Comparison of ENCODE assay signal across 34 cellular contexts in the genomic region with DNA sequence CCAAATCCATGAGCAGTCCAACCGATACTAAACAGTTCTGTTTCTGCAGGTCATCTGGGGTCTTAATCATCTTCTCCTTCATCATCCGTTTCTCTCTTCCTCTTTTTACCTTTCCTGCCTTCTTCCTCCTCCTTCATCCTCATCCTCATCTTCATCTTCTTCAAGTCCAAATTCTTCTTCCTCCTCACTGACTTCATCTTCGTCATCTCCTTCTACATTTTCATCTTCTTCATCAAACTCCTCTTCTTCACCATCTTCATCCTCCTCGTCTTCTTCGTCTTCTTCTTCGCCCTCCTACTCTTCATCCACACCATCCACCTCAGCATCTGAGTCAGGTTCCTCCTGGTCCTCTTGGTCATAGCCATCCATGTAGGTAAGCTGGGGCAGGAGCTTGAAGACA. TPM values are rescaled to one million over a fixed set of nuclear protein-coding genes. Genes with fewer than 3 reads are reported as not detected.
"Had no signal": no experiment of that assay in that cellular context is flagged by ENCODE, and none has a peak within 500 bp of the region (broad histone marks: within the 10 kb centered on the region; RNA-seq: fewer than 3 reads in every experiment).

No MANE protein-coding gene starts in this region.

- H3K9me3 Mint-ChIP-seq: naive thymus-derived CD4-positive, alpha-beta T cell; natural killer cell; nephron; neural progenitor cell; stimulated activated memory B cell treated with anti-CD40 and anti-IgM and Interleukin-4, amounts not matched to agents 10 μg/mL and 1 μg/mL and 100 μg/mL, for 72 hours; type B pancreatic cell had no signal

- H2AFZ ChIP-seq: neural progenitor cell, parathyroid adenoma had no signal

- H3K4me3 ChIP-seq: neural progenitor cell, ovary, psoas muscle, right lobe of liver, skin epidermis, smooth muscle cell, spleen, suprapubic skin, testis, tibial artery, transverse colon, upper lobe of right lung, uterus had no signal

- H3K9me3 ChIP-seq: ovary, psoas muscle, right lobe of liver, spleen, suprapubic skin, testis, tibial artery, transverse colon, upper lobe of right lung, uterus had no signal

- H3K4me1 Mint-ChIP-seq: naive thymus-derived CD4-positive, alpha-beta T cell; natural killer cell; nephron; neural progenitor cell; stimulated activated memory B cell treated with anti-CD40 and anti-IgM and Interleukin-4, amounts not matched to agents 10 μg/mL and 1 μg/mL and 100 μg/mL, for 72 hours had no signal

- H3K36me3 ChIP-seq: neural progenitor cell, ovary, right lobe of liver, spleen, suprapubic skin, tibial artery, transverse colon, upper lobe of right lung, uterus had no signal

- H3K4me3 Mint-ChIP-seq: naive thymus-derived CD4-positive, alpha-beta T cell; natural killer cell; nephron; neural progenitor cell; stimulated activated memory B cell treated with anti-CD40 and anti-IgM and Interleukin-4, amounts not matched to agents 10 μg/mL and 1 μg/mL and 100 μg/mL, for 72 hours; type B pancreatic cell had no signal

- ATAC-seq: naive thymus-derived CD4-positive, alpha-beta T cell; natural killer cell; psoas muscle; right cardiac atrium; right lobe of liver; stimulated activated memory B cell treated with anti-CD40 and anti-IgM and Interleukin-4, amounts not matched to agents 10 μg/mL and 1 μg/mL and 100 μg/mL, for 72 hours; stimulated activated naive CD8-positive, alpha-beta T cell treated with anti-CD3 and anti-CD28 coated beads, Interleukin-15, Interleukin-2, amounts not matched to agents 100 U/mL and 50 U/mL, for 24 hours; upper lobe of right lung had no signal

- H3K27me3 ChIP-seq: ovary, right lobe of liver, spleen, suprapubic skin, testis, tibial artery, transverse colon, upper lobe of right lung, uterus had no signal

- H3K36me3 Mint-ChIP-seq: naive thymus-derived CD4-positive, alpha-beta T cell; natural killer cell; neural progenitor cell; stimulated activated memory B cell treated with anti-CD40 and anti-IgM and Interleukin-4, amounts not matched to agents 10 μg/mL and 1 μg/mL and 100 μg/mL, for 72 hours; type B pancreatic cell had no signal

- H3K27ac ChIP-seq: neural progenitor cell, ovary, parathyroid adenoma, psoas muscle, right lobe of liver, skin epidermis, spleen, suprapubic skin, testis, tibial artery, transverse colon, upper lobe of right lung, uterus had no signal

- H3K27ac Mint-ChIP-seq: naive thymus-derived CD4-positive, alpha-beta T cell; natural killer cell; nephron; neural progenitor cell; progenitor cell of endocrine pancreas; stimulated activated memory B cell treated with anti-CD40 and anti-IgM and Interleukin-4, amounts not matched to agents 10 μg/mL and 1 μg/mL and 100 μg/mL, for 72 hours; type B pancreatic cell had no signal

- H3K4me2 ChIP-seq: neural progenitor cell, smooth muscle cell had no signal

- DNase-seq: naive thymus-derived CD4-positive, alpha-beta T cell; natural killer cell; occipital lobe; ovary; psoas muscle; right cardiac atrium; right lobe of liver; spleen; stimulated activated CD4-positive, alpha-beta T cell treated with anti-CD3 and anti-CD28 coated beads, Interleukin-12 subunit alpha, Interleukin-12 subunit beta, amount 100 ng/mL, for 4 hours; stimulated activated CD4-positive, alpha-beta T cell treated with anti-CD3 and anti-CD28 coated beads, Interleukin-1b, Interleukin-23, amount 100 ng/mL, for 48 hours; stimulated activated CD4-positive, alpha-beta T cell treated with anti-CD3 and anti-CD28 coated beads, Interleukin-4, amount 100 ng/mL, for 1 hour; stimulated activated CD4-positive, alpha-beta T cell treated with anti-CD3 and anti-CD28 coated beads, Interleukin-4, amount 100 ng/mL, for 4 hours; stimulated activated CD8-positive, alpha-beta memory T cell treated with anti-CD3 and anti-CD28 coated beads, Interleukin-4, amount 100 ng/mL, for 48 hours; stimulated activated naive CD4-positive, alpha-beta T cell; stimulated activated naive CD8-positive, alpha-beta T cell treated with anti-CD3 and anti-CD28 coated beads, Interleukin-15, Interleukin-2, amounts not matched to agents 100 U/mL and 50 U/mL, for 24 hours; substantia nigra; testis; tibial artery; transverse colon; upper lobe of right lung; uterus had no signal

- H3K4me1 ChIP-seq: neural progenitor cell, parathyroid adenoma, psoas muscle, right lobe of liver, spleen, suprapubic skin, testis, tibial artery, upper lobe of right lung, uterus had no signal

- H3K9ac ChIP-seq: neural progenitor cell, parathyroid adenoma had no signal

- H3K79me2 ChIP-seq: parathyroid adenoma had no signal

RNA-seq across cellular contexts. Expression of gene GOLGA6D, which starts 39.1 kb away (rescaled TPM):
- total RNA-seq: natural killer cell, occipital lobe, osteoblast, progenitor cell of endocrine pancreas, psoas muscle, renal cortical epithelial cell, right cardiac atrium, spleen, transverse colon, upper lobe of right lung, urinary bladder, uterus had no signal
- polyA plus RNA-seq: naive thymus-derived CD4-positive, alpha-beta T cell; neural cell; right cardiac atrium; smooth muscle cell; spleen; urinary bladder had no signal
